ENCODE assay signal across 23 cellular contexts in genomic region chr6:27771240-27771639, GRCh38.
A peak's percentile ranks its signal among the peaks of the same experiment; 100 is the strongest.
DNase-seq lines count a peak whose midpoint lies in the region; TF ChIP-seq lines count a peak whose summit lies in the region.
"Had no signal": no experiment of that assay in that cellular context is flagged by ENCODE, and none has a peak within 500 bp of the region (broad histone marks: within the 10 kb centered on the region; RNA-seq: fewer than 3 reads in every experiment).

No MANE protein-coding gene starts in this region.

- H3K27ac ChIP-seq in esophagus muscularis mucosa (replicated peaks in 1 of 4) = no peak overlapping the region
- H3K27ac ChIP-seq: adrenal gland, HL-60, prostate gland, SJCRH30 had no signal

- peaks cover 18% of the 10 kb centered on the region for H3K4me1 Mint-ChIP-seq in T-helper 1 cell treated with Interleukin-12 subunit alpha and Interleukin-12 subunit beta and Interleukin-4 antibody, amounts not matched to agents 30 μg/mL and 1 μg/mL, for 36 hours (ENCODE audit: low read depth)
- peaks cover 3% of the 10 kb centered on the region for H3K4me1 Mint-ChIP-seq in osteocyte (ENCODE audit: unreplicated experiment)

- no peak for TF ChIP-seq EP300 in esophagus muscularis mucosa (IDR thresholded peaks at IDR 0.05)

- peaks cover 15% of the 10 kb centered on the region for H3K27me3 Mint-ChIP-seq in T-helper 1 cell treated with Interleukin-12 subunit alpha and Interleukin-12 subunit beta and Interleukin-4 antibody, amounts not matched to agents 30 μg/mL and 1 μg/mL, for 36 hours (ENCODE audit: low read depth)
- H3K27me3 Mint-ChIP-seq in osteocyte (ENCODE audit: unreplicated experiment) = peaks cover 27% of the 10 kb centered on the region

- H3K4me3 ChIP-seq in esophagus muscularis mucosa = no peak overlapping the region
- H3K4me3 ChIP-seq: adrenal gland, prostate gland, SJCRH30 had no signal

- peak overlapping the region; percentile 1 for H3K27ac Mint-ChIP-seq in T-helper 1 cell treated with Interleukin-12 subunit alpha and Interleukin-12 subunit beta and Interleukin-4 antibody, amounts not matched to agents 30 μg/mL and 1 μg/mL, for 36 hours
- no peak overlapping the region for H3K27ac Mint-ChIP-seq in osteocyte (ENCODE audit: unreplicated experiment)
- H3K27ac Mint-ChIP-seq: activated CD8-positive, alpha-beta T cell treated with anti-CD3 and anti-CD28 coated beads, Interleukin-2, amount 10 ng/mL, durations not matched to agents 7 days and 5 days; IgD-negative memory B cell; mesothelial cell of epicardium; nephron had no signal

- no peaks in the 10 kb centered on the region for H3K9me3 ChIP-seq in esophagus muscularis mucosa
- H3K9me3 ChIP-seq: adrenal gland, prostate gland, SJCRH30 had no signal

- no peaks in the 10 kb centered on the region for H3K36me3 Mint-ChIP-seq in T-helper 1 cell treated with Interleukin-12 subunit alpha and Interleukin-12 subunit beta and Interleukin-4 antibody, amounts not matched to agents 30 μg/mL and 1 μg/mL, for 36 hours (ENCODE audit: low read depth)
- no peaks in the 10 kb centered on the region for H3K36me3 Mint-ChIP-seq in osteocyte (ENCODE audit: unreplicated experiment)
- H3K36me3 Mint-ChIP-seq: IgD-negative memory B cell, mesothelial cell of epicardium had no signal

- H3K4me1 ChIP-seq in esophagus muscularis mucosa = peaks cover 0 to 11% (median 8%) of the 10 kb centered on the region in 4 donors
- H3K4me1 ChIP-seq: adrenal gland, prostate gland, SJCRH30 had no signal

- WGBS in esophagus muscularis mucosa = 64% methylated on average over 4 of the region's 4 CpGs

- H3K36me3 ChIP-seq in esophagus muscularis mucosa = no peaks in the 10 kb centered on the region
- H3K36me3 ChIP-seq: adrenal gland, prostate gland, SJCRH30 had no signal

- no peak for DNase-seq in T-helper 1 cell
- DNase-seq in SKM-1 treated with dmso at 0.1 percent for 144 hours (lab: John Stamatoyannopoulos, UW; ENCODE audit: unreplicated experiment) = peak; percentile 21
- peak; percentile 64 for DNase-seq in esophagus muscularis mucosa (ENCODE audit: extremely low spot score)
- DNase-seq in osteocyte (ENCODE audit: extremely low spot score, unreplicated experiment) = peak; percentile 11
- no peak for DNase-seq in RKO (ENCODE audit: low spot score)
- DNase-seq in mucosa of gallbladder (ENCODE audit: low spot score) = no peak
- DNase-seq in cerebellar nuclear complex (lab: John Stamatoyannopoulos, UW) = no peak
- DNase-seq: activated CD8-positive, alpha-beta T cell treated with anti-CD3 and anti-CD28 coated beads, Interleukin-2, amount 10 ng/mL, durations not matched to agents 7 days and 5 days; activated T-cell treated with anti-CD3 and anti-CD28 coated beads, Interleukin-2, amount 50 U/mL, for 1 hour; adrenal gland; cortex of kidney; DMS79; NCI-H187 treated with DMSO at 0.1 percent for 48 hours; NCI-H2227 treated with DMSO at 0.1 percent for 48 hours; NCI-H748 treated with DMSO at 0.1 percent for 48 hours; SJCRH30; substantia nigra had no signal

- TF ChIP-seq CTCF in esophagus muscularis mucosa (IDR thresholded peaks at IDR 0.05) = no peak
- TF ChIP-seq CTCF in osteocyte (IDR thresholded peaks at IDR 0.05) = no peak

- H3K4me3 Mint-ChIP-seq in T-helper 1 cell treated with Interleukin-12 subunit alpha and Interleukin-12 subunit beta and Interleukin-4 antibody, amounts not matched to agents 30 μg/mL and 1 μg/mL, for 36 hours = no peak overlapping the region
- H3K4me3 Mint-ChIP-seq in osteocyte (ENCODE audit: unreplicated experiment) = no peak overlapping the region
- H3K4me3 Mint-ChIP-seq: activated CD8-positive, alpha-beta T cell treated with anti-CD3 and anti-CD28 coated beads, Interleukin-2, amount 10 ng/mL, durations not matched to agents 7 days and 5 days; IgD-negative memory B cell; mesothelial cell of epicardium had no signal

- peaks cover 0 to 66% (median 5%) of the 10 kb centered on the region in 4 donors for H3K27me3 ChIP-seq in esophagus muscularis mucosa
- H3K27me3 ChIP-seq: SJCRH30 had no signal

- no peaks in the 10 kb centered on the region for H3K9me3 Mint-ChIP-seq in T-helper 1 cell treated with Interleukin-12 subunit alpha and Interleukin-12 subunit beta and Interleukin-4 antibody, amounts not matched to agents 30 μg/mL and 1 μg/mL, for 36 hours
- no peaks in the 10 kb centered on the region for H3K9me3 Mint-ChIP-seq in osteocyte (ENCODE audit: unreplicated experiment)
- H3K9me3 Mint-ChIP-seq: IgD-negative memory B cell, mesothelial cell of epicardium, nephron had no signal

- TF ChIP-seq POLR2A in esophagus muscularis mucosa (IDR thresholded peaks at IDR 0.05; ENCODE audit: low read depth) = no peak

- intact Hi-C loops in esophagus muscularis mucosa (cut with DNase I) = no loop called here

Comparison
In these comparisons a context has a peak if more than half of its experiments do, and no peak if none do; other contexts are left out.
1. DNase-seq: peak in SKM-1 treated with dmso at 0.1 percent for 144 hours (single experiment), esophagus muscularis mucosa (single experiment) and osteocyte (single experiment); none in T-helper 1 cell (0 of 5), RKO (single experiment), mucosa of gallbladder (single experiment) and cerebellar nuclear complex (0 of 2).